Comparison of ENCODE assay signal across 8 cellular contexts in genomic region chr13:41061914-41062837, GRCh38.
DNase-seq lines count a peak whose midpoint lies in the region; ATAC-seq lines count a peak whose summit lies in the region.

No MANE protein-coding gene starts in this region.

- peak overlapping the region; percentile 99 for H3K27ac ChIP-seq in SK-N-MC

- H3K4me1 ChIP-seq in mucosa of stomach (ENCODE audit: control insufficient read depth, insufficient read depth, low read length) = peaks cover 13% of the 10 kb centered on the region

- H3K36me3 ChIP-seq in SK-N-MC (ENCODE audit: insufficient read depth, low read length) (peaks cover 33% of the 10 kb centered on the region), mucosa of stomach (ENCODE audit: control insufficient read depth, insufficient read depth, low read length) (no peaks in the 10 kb centered on the region)

- peak overlapping the region; percentile 87 for H3K4me3 ChIP-seq in SK-N-MC
- H3K4me3 ChIP-seq in mucosa of stomach (ENCODE audit: low read length) = peak overlapping the region; percentile 83

- H3K9me3 ChIP-seq in SK-N-MC (ENCODE audit: low read depth, low read length) (no peaks in the 10 kb centered on the region), mucosa of stomach (ENCODE audit: control insufficient read depth, low read length) (no peaks in the 10 kb centered on the region)

- ATAC-seq in GM19397 (IDR thresholded peaks at IDR 0.05; ENCODE audit: unreplicated experiment) (peak; percentile 27), HG03432 (IDR thresholded peaks at IDR 0.05; ENCODE audit: unreplicated experiment) (peak; percentile 34)

- DNase-seq in COLO829 (ENCODE audit: low spot score) (peak; percentile 71), SK-N-MC (ENCODE audit: low read depth, low spot score) (no peak), epidermal melanocyte (ENCODE audit: insufficient read length, low spot score) (peak; percentile 53), NCI-H1092 treated with DMSO at 0.1 percent for 48 hours (lab: John Stamatoyannopoulos, UW) (no peak), NCI-H345 treated with DMSO at 0.1 percent for 48 hours (lab: John Stamatoyannopoulos, UW; ENCODE audit: unreplicated experiment) (no peak)

- H3K9ac ChIP-seq in SK-N-MC (ENCODE audit: insufficient read length) = peak overlapping the region; percentile 85
- H3K9ac ChIP-seq in mucosa of stomach (ENCODE audit: low read length) = peak overlapping the region; percentile 86

- no peaks in the 10 kb centered on the region for H3K27me3 ChIP-seq in mucosa of stomach (ENCODE audit: control insufficient read depth, insufficient read depth, low read length)

Comparison
In these comparisons a context has a peak if more than half of its experiments do, and no peak if none do; other contexts are left out.
1. DNase-seq: peak in COLO829 (single experiment) and epidermal melanocyte (single experiment); none in SK-N-MC (single experiment), NCI-H1092 treated with DMSO at 0.1 percent for 48 hours (single experiment) and NCI-H345 treated with DMSO at 0.1 percent for 48 hours (single experiment).